18 cellular contexts compared by ENCODE assay signal in genomic region chr1:40753142-40753882, GRCh38. TPM values are rescaled to one million over a fixed set of nuclear protein-coding genes. Genes with fewer than 3 reads are reported as not detected.
DNase-seq lines count a peak whose midpoint lies in the region; ATAC-seq and TF ChIP-seq lines count a peak whose summit lies in the region.
"Had no signal": no experiment of that assay in that cellular context is flagged by ENCODE, and none has a peak within 500 bp of the region (broad histone marks: within the 10 kb centered on the region; RNA-seq: fewer than 3 reads in every experiment).

No MANE protein-coding gene starts in this region.

- peak overlapping the region; percentile 56 for H3K4me3 Mint-ChIP-seq in activated CD8-positive, alpha-beta memory T cell treated with anti-CD3 and anti-CD28 coated beads, Interleukin-2, amount 10 ng/mL, durations not matched to agents 7 days and 5 days
- peak overlapping the region; percentile 51 for H3K4me3 Mint-ChIP-seq in T-helper 2 cell treated with Interferon-gamma antibody and Interleukin-4, amounts not matched to agents 5 μg/mL and 100 μg/mL, for 36 hours
- peak overlapping the region; percentile 34 for H3K4me3 Mint-ChIP-seq in stimulated activated effector memory CD8-positive, alpha-beta T cell treated with anti-CD3 and anti-CD28 coated beads, Interleukin-12 subunit alpha, Interleukin-12 subunit beta, amount 100 ng/mL, for 72 hours

- H3K27ac Mint-ChIP-seq in activated CD8-positive, alpha-beta memory T cell treated with anti-CD3 and anti-CD28 coated beads, Interleukin-2, amount 10 ng/mL, durations not matched to agents 7 days and 5 days, result peak overlapping the region; percentile 81
- H3K27ac Mint-ChIP-seq in T-helper 2 cell treated with Interferon-gamma antibody and Interleukin-4, amounts not matched to agents 5 μg/mL and 100 μg/mL, for 36 hours, result peak overlapping the region; percentile 56
- H3K27ac Mint-ChIP-seq in stimulated activated effector memory CD8-positive, alpha-beta T cell treated with anti-CD3 and anti-CD28 coated beads, Interleukin-12 subunit alpha, Interleukin-12 subunit beta, amount 100 ng/mL, for 72 hours, result peak overlapping the region; percentile 63

- TF ChIP-seq CTCF in GM20000 (IDR thresholded peaks at IDR 0.05; ENCODE audit: extremely low read depth, missing control alignments), result no peak

- no peaks in the 10 kb centered on the region for H3K9me3 Mint-ChIP-seq in activated CD8-positive, alpha-beta memory T cell treated with anti-CD3 and anti-CD28 coated beads, Interleukin-2, amount 10 ng/mL, durations not matched to agents 7 days and 5 days (ENCODE audit: low read depth)
- no peaks in the 10 kb centered on the region for H3K9me3 Mint-ChIP-seq in T-helper 2 cell treated with Interferon-gamma antibody and Interleukin-4, amounts not matched to agents 5 μg/mL and 100 μg/mL, for 36 hours
- no peaks in the 10 kb centered on the region for H3K9me3 Mint-ChIP-seq in stimulated activated effector memory CD8-positive, alpha-beta T cell treated with anti-CD3 and anti-CD28 coated beads, Interleukin-12 subunit alpha, Interleukin-12 subunit beta, amount 100 ng/mL, for 72 hours

- CTCF ChIA-PET in activated CD8-positive, alpha-beta memory T cell treated with anti-CD3 and anti-CD28 coated beads, Interleukin-2, amount 10 ng/mL, durations not matched to agents 7 days and 5 days (lab: Charles Lee), result interaction anchor here (1.0 to 2.4 kb wide), 5 partner anchors 17 to 97 kb away, joined by 3 to 10 read pairs (median 4); partner anchors contain the start of gene NFYC

- peaks cover 63% of the 10 kb centered on the region for H3K36me3 Mint-ChIP-seq in activated CD8-positive, alpha-beta memory T cell treated with anti-CD3 and anti-CD28 coated beads, Interleukin-2, amount 10 ng/mL, durations not matched to agents 7 days and 5 days
- peaks cover 64% of the 10 kb centered on the region for H3K36me3 Mint-ChIP-seq in T-helper 2 cell treated with Interferon-gamma antibody and Interleukin-4, amounts not matched to agents 5 μg/mL and 100 μg/mL, for 36 hours (ENCODE audit: low read depth)
- H3K36me3 Mint-ChIP-seq in stimulated activated effector memory CD8-positive, alpha-beta T cell treated with anti-CD3 and anti-CD28 coated beads, Interleukin-12 subunit alpha, Interleukin-12 subunit beta, amount 100 ng/mL, for 72 hours, result peaks cover 88% of the 10 kb centered on the region

- peak; percentile 79 for ATAC-seq in activated CD8-positive, alpha-beta memory T cell treated with anti-CD3 and anti-CD28 coated beads, Interleukin-2, amount 10 ng/mL, durations not matched to agents 7 days and 5 days
- peak; percentile 92 for ATAC-seq in stimulated activated effector memory CD8-positive, alpha-beta T cell treated with anti-CD3 and anti-CD28 coated beads, Interleukin-12 subunit alpha, Interleukin-12 subunit beta, amount 100 ng/mL, for 72 hours
- no peak for ATAC-seq in HG03097 (IDR thresholded peaks at IDR 0.05; ENCODE audit: low FRiP score, unreplicated experiment)
- ATAC-seq: SK-N-SH treated with all-trans-retinoic acid at 6 μM for 48 hours had no signal

- H3K27me3 Mint-ChIP-seq in activated CD8-positive, alpha-beta memory T cell treated with anti-CD3 and anti-CD28 coated beads, Interleukin-2, amount 10 ng/mL, durations not matched to agents 7 days and 5 days, result no peaks in the 10 kb centered on the region
- no peaks in the 10 kb centered on the region for H3K27me3 Mint-ChIP-seq in T-helper 2 cell treated with Interferon-gamma antibody and Interleukin-4, amounts not matched to agents 5 μg/mL and 100 μg/mL, for 36 hours (ENCODE audit: low read depth)

- H3K27ac ChIP-seq in caudate nucleus (ENCODE audit: low read depth, low read length), result no peak overlapping the region
- H3K27ac ChIP-seq: breast epithelium, neutrophil, VCaP had no signal

- no peak for DNase-seq in activated CD8-positive, alpha-beta memory T cell treated with anti-CD3 and anti-CD28 coated beads, Interleukin-2, amount 10 ng/mL, durations not matched to agents 7 days and 5 days
- DNase-seq in activated CD8-positive, alpha-beta memory T cell treated with anti-CD3 and anti-CD28 coated beads, Interleukin-2, amount 50 U/mL, for 48 hours, result no peak
- peak; percentile 54 for DNase-seq in GM20000 (ENCODE audit: low spot score)
- DNase-seq in T-helper 2 cell treated with Interferon-gamma antibody and Interleukin-4, amounts not matched to agents 5 μg/mL and 100 μg/mL, for 36 hours (ENCODE audit: low spot score), result no peak
- no peak for DNase-seq in stimulated activated effector memory CD8-positive, alpha-beta T cell treated with anti-CD3 and anti-CD28 coated beads, Interleukin-12 subunit alpha, Interleukin-12 subunit beta, amount 100 ng/mL, for 72 hours (ENCODE audit: low spot score in 2 of 2)
- no peak for DNase-seq in caudate nucleus (lab: John Stamatoyannopoulos, UW)
- no peak for DNase-seq in head of caudate nucleus
- DNase-seq: COR-L47; effector CD8-positive, alpha-beta T cell; GDM1; mammary epithelial cell; NCI-H1105 treated with DMSO at 0.1 percent for 48 hours; NCI-H446 treated with DMSO at 0.1 percent for 48 hours had no signal

- peaks cover 30% of the 10 kb centered on the region for H3K4me1 Mint-ChIP-seq in activated CD8-positive, alpha-beta memory T cell treated with anti-CD3 and anti-CD28 coated beads, Interleukin-2, amount 10 ng/mL, durations not matched to agents 7 days and 5 days
- H3K4me1 Mint-ChIP-seq in T-helper 2 cell treated with Interferon-gamma antibody and Interleukin-4, amounts not matched to agents 5 μg/mL and 100 μg/mL, for 36 hours (ENCODE audit: low read depth), result peaks cover 30% of the 10 kb centered on the region
- peaks cover 13% of the 10 kb centered on the region for H3K4me1 Mint-ChIP-seq in stimulated activated effector memory CD8-positive, alpha-beta T cell treated with anti-CD3 and anti-CD28 coated beads, Interleukin-12 subunit alpha, Interleukin-12 subunit beta, amount 100 ng/mL, for 72 hours

- intact Hi-C loops in head of caudate nucleus (cut with DNase I), result no loop called here

RNA-seq across cellular contexts. Expression of gene KCNQ4, which starts 30.3 kb away (rescaled TPM):
- total RNA-seq in activated CD8-positive, alpha-beta memory T cell treated with anti-CD3 and anti-CD28 coated beads, Interleukin-2, amount 10 ng/mL, durations not matched to agents 7 days and 5 days, result under 1 TPM; 0.12 to 0.44 TPM
- total RNA-seq: mammary epithelial cell had no signal
